Comparison of ENCODE assay signal across 8 cellular contexts in the genomic region with DNA sequence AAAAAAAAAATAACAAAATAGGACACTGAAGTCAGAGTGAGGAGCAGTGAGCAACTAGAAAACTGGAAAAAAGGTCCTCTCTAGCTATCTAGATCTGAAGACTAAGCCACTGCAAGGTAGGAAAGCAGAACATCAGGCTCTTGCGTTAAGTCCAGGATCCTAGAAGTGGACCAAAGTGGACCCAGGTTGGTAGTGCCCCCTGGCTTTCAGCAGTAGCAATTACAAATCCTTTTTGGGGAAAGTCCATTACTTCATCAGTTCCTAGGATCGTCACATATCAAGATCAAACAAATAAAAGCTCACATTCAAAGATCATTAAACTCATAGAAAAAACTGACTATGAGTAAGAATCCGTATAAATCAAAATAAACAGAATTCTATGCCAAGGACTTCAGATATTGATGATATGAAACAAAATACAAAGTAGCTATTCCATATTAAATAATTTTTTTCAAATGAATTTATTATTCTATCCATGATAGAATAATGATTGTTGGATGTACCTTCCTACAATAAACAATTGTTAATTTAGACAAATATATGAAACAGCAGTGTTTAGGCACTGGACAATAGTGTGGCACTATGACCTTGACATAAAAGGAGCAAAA. TPM values are rescaled to one million over a fixed set of nuclear protein-coding genes. Genes with fewer than 3 reads are reported as not detected.
DNase-seq lines count a peak whose midpoint lies in the region; ATAC-seq and TF ChIP-seq lines count a peak whose summit lies in the region.

No MANE protein-coding gene starts in this region.

- intact Hi-C loops in A673 (cut with micrococcal nuclease; ENCODE audit: unreplicated experiment): loop anchor here (10.0 kb wide), 1 partner anchor 636 kb away; no protein-coding TSS in a partner anchor
- intact Hi-C loops in transverse colon (cut with DNase I; ENCODE audit: low total_unique reads): loop anchor here (10.0 kb wide), 1 partner anchor 76 kb away; no protein-coding TSS in a partner anchor

- H3K27me3 Mint-ChIP-seq in effector memory CD8-positive, alpha-beta T cell: peaks cover 39 to 53% of the 10 kb centered on the region in 2 donors

- H3K9me3 Mint-ChIP-seq in effector memory CD8-positive, alpha-beta T cell: no peaks in the 10 kb centered on the region

- TF ChIP-seq POLR2A in transverse colon (IDR thresholded peaks at IDR 0.05): no peak

- no peak overlapping the region for H3K27ac ChIP-seq in A673 (ENCODE audit: low read depth, low read length, poor library complexity, severe bottlenecking)
- H3K27ac ChIP-seq in SJCRH30: no peak overlapping the region
- H3K27ac ChIP-seq in liver (ENCODE audit: low read depth in 1 of 2, low read length in 2 of 2): no peak overlapping the region
- no peak overlapping the region for H3K27ac ChIP-seq in transverse colon

- no TSS peak for BruUV-seq in A673 (replicated peaks; lab: Mats Ljungman, UMichigan)

- peak; percentile 69 for ATAC-seq in effector memory CD8-positive, alpha-beta T cell (replicated peaks)
- no peak for ATAC-seq in HG03469 (IDR thresholded peaks at IDR 0.05; ENCODE audit: unreplicated experiment)

- H3K4me3 ChIP-seq in A673 (ENCODE audit: low read depth, low read length, poor library complexity, severe bottlenecking) (no peak overlapping the region), SJCRH30 (no peak overlapping the region), liver (ENCODE audit: low read depth in 1 of 3, low read length in 3 of 3) (no peak overlapping the region), transverse colon (no peak overlapping the region)

- TF ChIP-seq EP300 in transverse colon (IDR thresholded peaks at IDR 0.05; ENCODE audit: low read depth): no peak

- in situ Hi-C loops in transverse colon (cut with MboI; ENCODE audit: low pct_ligation_motif_present in 1 of 4, low pct_unique_long_range_greater_than_20kb in 1 of 4, low sequenced_read_pairs in 3 of 4): loop anchor here in 2 of 4 donors (10.0 kb wide), 2 partner anchors 76 to 86 kb away; no protein-coding TSS in a partner anchor

- peak overlapping the region in 1 of 2 donors; percentile 3 for H3K9ac ChIP-seq in liver (ENCODE audit: low read depth in 1 of 2, low read length in 2 of 2)

- H3K9me3 ChIP-seq in A673 (ENCODE audit: low read depth, low read length, poor library complexity, severe bottlenecking) (no peaks in the 10 kb centered on the region), SJCRH30 (replicated peaks) (no peaks in the 10 kb centered on the region), liver (ENCODE audit: control insufficient read depth in 4 of 4, low read length in 3 of 4) (no peaks in the 10 kb centered on the region), transverse colon (no peaks in the 10 kb centered on the region)

- H3K27me3 ChIP-seq in A673 (replicated peaks; ENCODE audit: insufficient read depth, low read depth, low read length, poor library complexity) (no peaks in the 10 kb centered on the region), SJCRH30 (no peaks in the 10 kb centered on the region), liver (ENCODE audit: control insufficient read depth in 4 of 4, insufficient read depth in 4 of 4, low read length in 3 of 4) (peaks cover 0 to 1% (median 0%) of the 10 kb centered on the region in 4 donors), transverse colon (peaks cover 4% of the 10 kb centered on the region)

- peak; percentile 94 to 96 for TF ChIP-seq RAD21 in liver (IDR thresholded peaks at IDR 0.05)

- peak; percentile 90 for TF ChIP-seq CTCF in A673 (conservative IDR thresholded peaks at IDR 0.05; ENCODE audit: low read depth, low read length)
- TF ChIP-seq CTCF in liver (IDR thresholded peaks at IDR 0.05; ENCODE audit: low read depth, low read length, missing input control): peak; percentile 92
- TF ChIP-seq CTCF in transverse colon (IDR thresholded peaks at IDR 0.05): peak; percentile 78 to 85 (median 82)

- CTCF ChIA-PET in A673 (lab: Charles Lee): interaction anchor here (0.6 to 1.7 kb wide), 3 partner anchors 44 to 639 kb away, joined by 3 to 13 read pairs (median 3); no protein-coding TSS in a partner anchor

- no peak overlapping the region for H3K4me3 Mint-ChIP-seq in effector memory CD8-positive, alpha-beta T cell

- H3K4me1 Mint-ChIP-seq in effector memory CD8-positive, alpha-beta T cell (ENCODE audit: low read depth in 2 of 2): peaks cover 2 to 4% of the 10 kb centered on the region in 2 donors

- DNase-seq in A673 (ENCODE audit: low spot score) (peak; percentile 67), GF-D8 (lab: John Stamatoyannopoulos, UW) (peak; percentile 13), HuH-7.5 (ENCODE audit: low spot score) (peak; percentile 53), SJCRH30 (peak; percentile 42 to 69), transverse colon (peak; percentile 53)
- peak in 2 of 3 experiments; percentile 8 to 13 for DNase-seq in effector memory CD8-positive, alpha-beta T cell

- POLR2A ChIA-PET in A673 (lab: Charles Lee; ENCODE audit: low non-redundant PET): no interaction called here

- H3K36me3 ChIP-seq in A673 (ENCODE audit: insufficient read depth, low read length, poor library complexity, severe bottlenecking) (no peaks in the 10 kb centered on the region), SJCRH30 (no peaks in the 10 kb centered on the region), liver (ENCODE audit: control insufficient read depth in 4 of 4, insufficient read depth in 3 of 4, low read depth in 1 of 4, low read length in 3 of 4) (no peaks in the 10 kb centered on the region), transverse colon (no peaks in the 10 kb centered on the region)

- no peak overlapping the region for H3K27ac Mint-ChIP-seq in effector memory CD8-positive, alpha-beta T cell

- H3K4me1 ChIP-seq in A673 (ENCODE audit: insufficient read depth, low read length, poor library complexity, severe bottlenecking): peaks cover 5% of the 10 kb centered on the region
- no peaks in the 10 kb centered on the region for H3K4me1 ChIP-seq in SJCRH30
- peaks cover 0 to 5% (median 1%) of the 10 kb centered on the region in 4 donors for H3K4me1 ChIP-seq in liver (ENCODE audit: control insufficient read depth in 4 of 4, insufficient read depth in 4 of 4, low read length in 3 of 4)
- H3K4me1 ChIP-seq in transverse colon: peaks cover 0 to 16% (median 8%) of the 10 kb centered on the region in 4 donors

- WGBS in liver: 5% methylated on average over 3 of the region's 3 CpGs
- 0 to 4% methylated on average over 3 of the region's 3 CpGs for WGBS in transverse colon (ENCODE audit: low coverage in 1 of 2), 2 donors

- no peaks in the 10 kb centered on the region for H3K36me3 Mint-ChIP-seq in effector memory CD8-positive, alpha-beta T cell (ENCODE audit: insufficient read depth)

TF ChIP-seq in liver, 16 proteins besides CTCF, POLR2A, EP300 and RAD21:
- TF ChIP-seq RXRA (IDR thresholded peaks at IDR 0.05): peak in 1 of 2 donors; percentile 40
- TF ChIP-seq, protein P1, sequence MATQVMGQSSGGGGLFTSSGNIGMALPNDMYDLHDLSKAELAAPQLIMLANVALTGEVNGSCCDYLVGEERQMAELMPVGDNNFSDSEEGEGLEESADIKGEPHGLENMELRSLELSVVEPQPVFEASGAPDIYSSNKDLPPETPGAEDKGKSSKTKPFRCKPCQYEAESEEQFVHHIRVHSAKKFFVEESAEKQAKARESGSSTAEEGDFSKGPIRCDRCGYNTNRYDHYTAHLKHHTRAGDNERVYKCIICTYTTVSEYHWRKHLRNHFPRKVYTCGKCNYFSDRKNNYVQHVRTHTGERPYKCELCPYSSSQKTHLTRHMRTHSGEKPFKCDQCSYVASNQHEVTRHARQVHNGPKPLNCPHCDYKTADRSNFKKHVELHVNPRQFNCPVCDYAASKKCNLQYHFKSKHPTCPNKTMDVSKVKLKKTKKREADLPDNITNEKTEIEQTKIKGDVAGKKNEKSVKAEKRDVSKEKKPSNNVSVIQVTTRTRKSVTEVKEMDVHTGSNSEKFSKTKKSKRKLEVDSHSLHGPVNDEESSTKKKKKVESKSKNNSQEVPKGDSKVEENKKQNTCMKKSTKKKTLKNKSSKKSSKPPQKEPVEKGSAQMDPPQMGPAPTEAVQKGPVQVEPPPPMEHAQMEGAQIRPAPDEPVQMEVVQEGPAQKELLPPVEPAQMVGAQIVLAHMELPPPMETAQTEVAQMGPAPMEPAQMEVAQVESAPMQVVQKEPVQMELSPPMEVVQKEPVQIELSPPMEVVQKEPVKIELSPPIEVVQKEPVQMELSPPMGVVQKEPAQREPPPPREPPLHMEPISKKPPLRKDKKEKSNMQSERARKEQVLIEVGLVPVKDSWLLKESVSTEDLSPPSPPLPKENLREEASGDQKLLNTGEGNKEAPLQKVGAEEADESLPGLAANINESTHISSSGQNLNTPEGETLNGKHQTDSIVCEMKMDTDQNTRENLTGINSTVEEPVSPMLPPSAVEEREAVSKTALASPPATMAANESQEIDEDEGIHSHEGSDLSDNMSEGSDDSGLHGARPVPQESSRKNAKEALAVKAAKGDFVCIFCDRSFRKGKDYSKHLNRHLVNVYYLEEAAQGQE (IDR thresholded peaks at IDR 0.05): peak; percentile 20
- no peak for TF ChIP-seq EGR1 (IDR thresholded peaks at IDR 0.05; ENCODE audit: low read depth in 2 of 2)
- peak; percentile 36 to 65 for TF ChIP-seq HNF4A (conservative IDR thresholded peaks at IDR 0.05)
- no peak for TF ChIP-seq HNF4G (IDR thresholded peaks at IDR 0.05)
- TF ChIP-seq JUND (IDR thresholded peaks at IDR 0.05): no peak
- TF ChIP-seq FOXA2 (IDR thresholded peaks at IDR 0.05): no peak

RNA-seq across cellular contexts. Expression of a gene that starts 6.5 kb away (rescaled TPM):
- total RNA-seq in A673 (2021) (23.3 TPM in 2 replicates), liver (10 to 100 TPM; 21.0 to 24.0 TPM), transverse colon (10 to 100 TPM; 20.7 to 44.8 (median 25.8) TPM)
- total RNA-seq in SJCRH30 (2014; rRNA removed; shearing (Covaris generic)): 21.5 and 24.3 TPM in 2 replicates
- 1 to 10 TPM; 2.1 to 9.0 TPM for polyA plus RNA-seq in liver

Comparison
In these comparisons a context has a peak if more than half of its experiments do, and no peak if none do; other contexts are left out.
1. DNase-seq: peak in every context shown above with its lines; median percentile 67 in A673; 56 in SJCRH30; 53 in HuH-7.5; 53 in transverse colon; 13 in GF-D8; 10 in effector memory CD8-positive, alpha-beta T cell.